10 cellular contexts compared by ENCODE assay signal in the genomic region with DNA sequence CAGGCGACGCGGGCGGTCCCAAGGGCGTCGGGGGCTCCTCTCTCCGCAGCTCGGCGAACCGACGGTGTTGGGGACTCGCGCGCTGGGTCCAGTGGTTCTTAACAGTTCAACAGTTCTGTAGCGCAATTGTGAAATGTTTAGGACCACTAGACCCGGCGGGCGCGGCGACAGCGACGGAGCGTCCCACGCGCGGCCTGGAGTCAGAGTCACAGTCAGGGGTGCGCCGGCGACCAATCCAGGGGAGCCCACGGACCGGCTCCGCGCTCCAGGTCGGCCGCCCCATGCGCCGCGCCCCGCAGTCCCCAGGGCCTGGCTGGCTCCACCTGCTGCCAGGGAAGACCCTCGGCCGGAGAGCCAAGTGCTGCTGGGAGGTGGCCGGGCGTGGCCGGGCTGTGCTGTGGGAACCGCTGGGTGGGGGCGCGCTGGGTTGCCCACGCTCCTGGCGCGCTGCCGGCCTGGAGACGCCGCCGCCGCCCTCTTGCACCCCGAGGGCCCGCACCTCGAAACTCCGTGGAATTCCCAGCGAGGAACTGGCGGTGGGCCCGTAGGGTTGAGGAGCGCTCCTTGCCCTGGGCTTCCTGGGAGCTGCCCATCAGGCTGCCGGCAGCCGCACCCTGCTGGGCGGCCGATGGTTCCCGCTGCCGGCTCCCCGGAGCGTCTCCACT. TPM values are rescaled to one million over a fixed set of nuclear protein-coding genes. Genes with fewer than 3 reads are reported as not detected.
DNase-seq lines count a peak whose midpoint lies in the region; ATAC-seq, FAIRE-seq and TF ChIP-seq lines count a peak whose summit lies in the region.
"Had no signal": no experiment of that assay in that cellular context is flagged by ENCODE, and none has a peak within 500 bp of the region (broad histone marks: within the 10 kb centered on the region; RNA-seq: fewer than 3 reads in every experiment).

No MANE protein-coding gene starts in this region.

- 8% methylated on average over 5 of the region's 71 CpGs for WGBS in right lobe of liver (ENCODE audit: insufficient coverage, low coverage, low lambda C conversion rate, missing lambda C conversion rate)
- WGBS in HepG2 (ENCODE audit: low lambda C conversion rate) = 86% methylated on average over 17 of the region's 71 CpGs
- WGBS in ectodermal cell, 2 experiments = 24% methylated on average over 71 of the region's 71 CpGs
- WGBS in upper lobe of left lung, 2 donors = 8 to 33% methylated on average over 12 to 16 of the region's 71 CpGs

- no peak overlapping the region for H2AFZ ChIP-seq in HepG2 (ENCODE audit: low read length)

- H3K36me3 ChIP-seq in right lobe of liver = no peaks in the 10 kb centered on the region
- H3K36me3 ChIP-seq in HepG2 (replicated peaks in 1 of 2; ENCODE audit: control insufficient read depth in 1 of 2, insufficient read depth in 2 of 2, low read length in 2 of 2) = no peaks in the 10 kb centered on the region
- no peaks in the 10 kb centered on the region for H3K36me3 ChIP-seq in ectodermal cell (ENCODE audit: control insufficient read depth, insufficient read depth, low read length)
- H3K36me3 ChIP-seq in upper lobe of left lung = no peaks in the 10 kb centered on the region
- H3K36me3 ChIP-seq in gastrocnemius medialis = no peaks in the 10 kb centered on the region

- CTCF ChIA-PET in HepG2 (lab: Yijun Ruan, JAX; ENCODE audit: low intra/inter-chr PET ratio, low total read pairs) = no interaction called here

- H3K36me3 Mint-ChIP-seq in memory B cell = no peaks in the 10 kb centered on the region

- DNase-seq in right lobe of liver (peak; percentile 18 to 52 (median 46)), HepG2 (ENCODE audit: low spot score) (no peak), memory B cell (ENCODE audit: low spot score in 2 of 2) (no peak), upper lobe of left lung (peak in 1 of 2 donors; percentile 85), gastrocnemius medialis (no peak)
- DNase-seq in activated CD8-positive, alpha-beta memory T cell treated with anti-CD3 and anti-CD28 coated beads for 24 hours = no peak
- DNase-seq: cerebellar nuclear complex, NCI-H146 had no signal

- no TSS peak for BruUV-seq in HepG2 (replicated peaks; lab: Mats Ljungman, UMichigan)

- TF ChIP-seq RAD21 in HepG2 (CRISPR knock-in tag; IDR thresholded peaks at IDR 0.05) = no peak

- no peaks in the 10 kb centered on the region for H4K20me1 ChIP-seq in HepG2 (ENCODE audit: insufficient read depth, low read length)

- no peaks in the 10 kb centered on the region for H3K79me2 ChIP-seq in HepG2 (ENCODE audit: insufficient read depth, low read length)

- peaks cover 0 to 12% (median 0%) of the 10 kb centered on the region in 4 donors for H3K4me1 ChIP-seq in right lobe of liver
- no peaks in the 10 kb centered on the region for H3K4me1 ChIP-seq in HepG2 (ENCODE audit: insufficient read depth, low read length)
- no peaks in the 10 kb centered on the region for H3K4me1 ChIP-seq in ectodermal cell (ENCODE audit: control insufficient read depth, insufficient read depth, low read length)
- H3K4me1 ChIP-seq in upper lobe of left lung = peaks cover 12 to 26% (median 16%) of the 10 kb centered on the region in 4 donors
- no peaks in the 10 kb centered on the region for H3K4me1 ChIP-seq in gastrocnemius medialis

- ATAC-seq in right lobe of liver (no peak), HepG2 (no peak), memory B cell (ENCODE audit: low read depth) (no peak), upper lobe of left lung (ENCODE audit: low FRiP score in 2 of 2) (no peak), GM18519 (IDR thresholded peaks at IDR 0.05; ENCODE audit: low FRiP score, unreplicated experiment) (no peak), gastrocnemius medialis (no peak)

- peak overlapping the region; percentile 39 for H3K4me3 Mint-ChIP-seq in memory B cell

- H3K9me3 Mint-ChIP-seq in memory B cell = no peaks in the 10 kb centered on the region

- H3K27ac Mint-ChIP-seq in memory B cell = no peak overlapping the region

- POLR2A ChIA-PET in HepG2 (lab: Yijun Ruan, JAX) = no interaction called here

- H3K9ac ChIP-seq in HepG2 (ENCODE audit: insufficient read depth, low read depth, low read length) = no peak overlapping the region

- H3K27me3 ChIP-seq in right lobe of liver (no peaks in the 10 kb centered on the region), HepG2 (ENCODE audit: control insufficient read depth in 1 of 2, insufficient read depth in 2 of 2, low read length in 2 of 2) (peaks cover 5 to 29% of the 10 kb centered on the region in 2 experiments), ectodermal cell (ENCODE audit: control insufficient read depth, insufficient read depth, low read length, poor library complexity, severe bottlenecking) (peaks cover 62% of the 10 kb centered on the region), upper lobe of left lung (peaks cover 0 to 21% (median 12%) of the 10 kb centered on the region in 4 donors), gastrocnemius medialis (peaks cover 43 to 59% (median 46%) of the 10 kb centered on the region in 3 donors)

- in situ Hi-C loops in HepG2 (cut with HindIII; ENCODE audit: extremely low pct_ligation_motif_present, low pct_unique_long_range_greater_than_20kb) = no loop called here
- in situ Hi-C loops in gastrocnemius medialis (cut with MboI; ENCODE audit: low sequenced_read_pairs in 4 of 4) = no loop called here

- TF ChIP-seq POLR2A in right lobe of liver (IDR thresholded peaks at IDR 0.05) = no peak
- no peak for TF ChIP-seq POLR2A in HepG2 (IDR thresholded peaks at IDR 0.05; ENCODE audit: insufficient read depth in 1 of 2, low read depth in 2 of 2, low read length in 2 of 2)
- no peak for TF ChIP-seq POLR2A in upper lobe of left lung (IDR thresholded peaks at IDR 0.05)
- TF ChIP-seq POLR2A in gastrocnemius medialis (IDR thresholded peaks at IDR 0.05) = no peak

- no peak overlapping the region for H3K4me2 ChIP-seq in HepG2 (ENCODE audit: low read depth, low read length)

- H3K4me3 ChIP-seq in right lobe of liver = peak overlapping the region in 1 of 3 donors; percentile 56
- no peak overlapping the region for H3K4me3 ChIP-seq in HepG2 (replicated peaks in 1 of 3; ENCODE audit: insufficient read depth in 1 of 3, low read depth in 2 of 3, low read length in 3 of 3)
- H3K4me3 ChIP-seq in ectodermal cell (ENCODE audit: insufficient read depth, low read depth, low read length) = peak overlapping the region; percentile 25
- peak overlapping the region in 3 of 4 donors; percentile 59 to 70 (median 66) for H3K4me3 ChIP-seq in upper lobe of left lung
- H3K4me3 ChIP-seq in gastrocnemius medialis = peak overlapping the region in 1 of 4 donors; percentile 43

- no peaks in the 10 kb centered on the region for H3K4me1 Mint-ChIP-seq in memory B cell

- TF ChIP-seq EP300 in HepG2 (IDR thresholded peaks at IDR 0.05; ENCODE audit: low read depth in 2 of 2, low read length in 2 of 2) (no peak), HepG2 (CRISPR knock-in tag; IDR thresholded peaks at IDR 0.05; ENCODE audit: borderline replicate concordance) (no peak), upper lobe of left lung (IDR thresholded peaks at IDR 0.05) (no peak)

- intact Hi-C loops in right lobe of liver (cut with DNase I) (no loop called here), HepG2 (cut with micrococcal nuclease; ENCODE audit: unreplicated experiment) (no loop called here), gastrocnemius medialis (cut with DNase I; ENCODE audit: low total_unique reads) (no loop called here)

- no peak for FAIRE-seq in HepG2 (lab: Jason Lieb, UNC)

- H3K9me3 ChIP-seq in right lobe of liver (no peaks in the 10 kb centered on the region), HepG2 (ENCODE audit: low read length) (no peaks in the 10 kb centered on the region), ectodermal cell (ENCODE audit: control insufficient read depth, low read length) (no peaks in the 10 kb centered on the region), upper lobe of left lung (no peaks in the 10 kb centered on the region), gastrocnemius medialis (no peaks in the 10 kb centered on the region)

- H3K27me3 Mint-ChIP-seq in memory B cell = peaks cover 12% of the 10 kb centered on the region

- H3K27ac ChIP-seq in right lobe of liver (no peak overlapping the region), HepG2 (ENCODE audit: extremely low read length, insufficient read depth, low read length) (no peak overlapping the region), ectodermal cell (ENCODE audit: insufficient read depth, low read depth, low read length, poor library complexity, severe bottlenecking) (no peak overlapping the region), upper lobe of left lung (peak overlapping the region; percentile 57 to 79 (median 74)), gastrocnemius medialis (no peak overlapping the region)

- no peak for TF ChIP-seq CTCF in right lobe of liver (IDR thresholded peaks at IDR 0.05)
- no peak for TF ChIP-seq CTCF in HepG2 (CRISPR knock-in tag; IDR thresholded peaks at IDR 0.05)
- no peak for TF ChIP-seq CTCF in upper lobe of left lung (IDR thresholded peaks at IDR 0.05)
- no peak for TF ChIP-seq CTCF in gastrocnemius medialis (IDR thresholded peaks at IDR 0.05 in 4 of 5, conservative IDR thresholded peaks at IDR 0.05 in 1 of 5)

RNA-seq across cellular contexts. Expression of a gene that starts 20.9 kb away (rescaled TPM):
- total RNA-seq in right lobe of liver (1 to 10 TPM in 4 of 6 experiments, under 1 TPM in 2; 0.79 to 1.5 (median 1.1) TPM), HepG2 (2016; rRNA removed; fragmentation: Illumina TruSeq; extraction: Trizol) (not detected in 2 replicates), upper lobe of left lung (1 to 10 TPM; 1.8 to 7.3 (median 3.5) TPM), gastrocnemius medialis (1 to 10 TPM in 3 of 4 donors, under 1 TPM in 1; 0.59 to 3.3 (median 1.5) TPM)
- not detected in 2 replicates for total RNA-seq in HepG2 (2016; cell fraction: cytosol; rRNA removed; fragmentation: Illumina TruSeq; extraction: Trizol; ENCODE audit: low read depth)
- not detected in 2 replicates for total RNA-seq in HepG2 (2016; cell fraction: insoluble cytoplasmic fraction; rRNA removed; fragmentation: Illumina TruSeq; extraction: Trizol)
- total RNA-seq in HepG2 (2016; cell fraction: membrane; rRNA removed; fragmentation: Illumina TruSeq; extraction: Trizol) = not detected in 2 replicates
- total RNA-seq in HepG2 (2016; cell fraction: nucleus; rRNA removed; fragmentation: Illumina TruSeq; extraction: Trizol) = not detected in 2 replicates
- polyA plus RNA-seq in HepG2 (2011; rRNA removed) = not detected in 2 replicates
- not detected in 2 replicates for polyA plus RNA-seq in HepG2 (2011; cell fraction: cytosol; rRNA removed)
- not detected in 2 replicates for polyA plus RNA-seq in HepG2 (2011; cell fraction: nucleus; rRNA removed)
- not detected in 2 replicates for polyA plus RNA-seq in HepG2 (2012)
- not detected in 2 replicates for polyA plus RNA-seq in HepG2 (2016; cell fraction: cytosol; fragmentation: Illumina TruSeq; extraction: Trizol; ENCODE audit: low read depth)
- not detected in 2 replicates for polyA plus RNA-seq in HepG2 (2016; cell fraction: insoluble cytoplasmic fraction; fragmentation: Illumina TruSeq; extraction: Trizol; ENCODE audit: low read depth)
- polyA plus RNA-seq in HepG2 (2016; cell fraction: membrane; fragmentation: Illumina TruSeq; extraction: Trizol; ENCODE audit: low read depth) = not detected in 2 replicates
- not detected in 2 replicates for polyA plus RNA-seq in HepG2 (2016; cell fraction: nucleus; fragmentation: Illumina TruSeq; extraction: Trizol; ENCODE audit: insufficient read depth, low read depth)
- 0.02 and 12.4 TPM in 2 replicates for polyA minus RNA-seq in HepG2 (2011; rRNA and poly(A)+ RNA removed; ENCODE audit: low replicate concordance)
- 0.18 and 0.30 TPM in 2 replicates for polyA minus RNA-seq in HepG2 (2011; cell fraction: cytosol; rRNA and poly(A)+ RNA removed)
- polyA minus RNA-seq in HepG2 (2011; cell fraction: nucleus; rRNA and poly(A)+ RNA removed) = 0.13 TPM in 1 of 2 replicates, not detected in the other
- 7.4 TPM for polyA plus RNA-seq in ectodermal cell (2013, experiment 1 of 4)
- polyA plus RNA-seq in ectodermal cell (2013, experiment 2 of 4) = 9.8 TPM
- 8.6 TPM for polyA plus RNA-seq in ectodermal cell (2013, experiment 3 of 4)
- polyA plus RNA-seq in ectodermal cell (2013, experiment 4 of 4) = 8.3 TPM

RNA-seq across cellular contexts. Expression of a gene that starts 32.0 kb away (rescaled TPM):
- 100 to 1,000 TPM in 3 of 6 experiments, 10 to 100 TPM in 3; 37.3 to 232 (median 110) TPM for total RNA-seq in right lobe of liver
- not detected in 2 replicates for total RNA-seq in HepG2 (2016; rRNA removed; fragmentation: Illumina TruSeq; extraction: Trizol)
- not detected in 2 replicates for total RNA-seq in HepG2 (2016; cell fraction: cytosol; rRNA removed; fragmentation: Illumina TruSeq; extraction: Trizol; ENCODE audit: low read depth)
- not detected in 2 replicates for total RNA-seq in HepG2 (2016; cell fraction: insoluble cytoplasmic fraction; rRNA removed; fragmentation: Illumina TruSeq; extraction: Trizol)
- total RNA-seq in HepG2 (2016; cell fraction: membrane; rRNA removed; fragmentation: Illumina TruSeq; extraction: Trizol) = not detected in 2 replicates
- not detected in 2 replicates for total RNA-seq in HepG2 (2016; cell fraction: nucleus; rRNA removed; fragmentation: Illumina TruSeq; extraction: Trizol)
- polyA plus RNA-seq in HepG2 (2011; rRNA removed) = not detected in 2 replicates
- polyA plus RNA-seq in HepG2 (2011; cell fraction: cytosol; rRNA removed) = not detected in 2 replicates
- not detected in 2 replicates for polyA plus RNA-seq in HepG2 (2011; cell fraction: nucleus; rRNA removed)
- not detected in 2 replicates for polyA plus RNA-seq in HepG2 (2012)
- polyA plus RNA-seq in HepG2 (2016; cell fraction: cytosol; fragmentation: Illumina TruSeq; extraction: Trizol; ENCODE audit: low read depth) = not detected in 2 replicates
- polyA plus RNA-seq in HepG2 (2016; cell fraction: insoluble cytoplasmic fraction; fragmentation: Illumina TruSeq; extraction: Trizol; ENCODE audit: low read depth) = not detected in 2 replicates
- not detected in 2 replicates for polyA plus RNA-seq in HepG2 (2016; cell fraction: membrane; fragmentation: Illumina TruSeq; extraction: Trizol; ENCODE audit: low read depth)
- polyA plus RNA-seq in HepG2 (2016; cell fraction: nucleus; fragmentation: Illumina TruSeq; extraction: Trizol; ENCODE audit: insufficient read depth, low read depth) = not detected in 2 replicates
- 0.37 TPM in 1 of 2 replicates, not detected in the other for polyA minus RNA-seq in HepG2 (2011; rRNA and poly(A)+ RNA removed; ENCODE audit: low replicate concordance)
- not detected in 2 replicates for polyA minus RNA-seq in HepG2 (2011; cell fraction: cytosol; rRNA and poly(A)+ RNA removed)
- not detected in 2 replicates for polyA minus RNA-seq in HepG2 (2011; cell fraction: nucleus; rRNA and poly(A)+ RNA removed)
- 0.81 TPM for polyA plus RNA-seq in ectodermal cell (2013, experiment 1 of 4)
- polyA plus RNA-seq in ectodermal cell (2013, experiment 2 of 4) = 0.48 TPM
- 0.27 TPM for polyA plus RNA-seq in ectodermal cell (2013, experiment 3 of 4)
- polyA plus RNA-seq in ectodermal cell (2013, experiment 4 of 4) = 0.93 TPM
- 10 to 100 TPM in 3 of 6 donors, 1 to 10 TPM in 2, not detected in 1; 5.2 to 14.7 (median 12.5) TPM for total RNA-seq in upper lobe of left lung
- under 1 TPM in 1 of 4 donors, not detected in 3; 0.20 TPM for total RNA-seq in gastrocnemius medialis

Comparison
In these comparisons a context has a peak if more than half of its experiments do, and no peak if none do; other contexts are left out.
1. DNase-seq: peak in right lobe of liver (3 of 3); none in HepG2 (single experiment), memory B cell (0 of 2), gastrocnemius medialis (0 of 2) and activated CD8-positive, alpha-beta memory T cell treated with anti-CD3 and anti-CD28 coated beads for 24 hours (single experiment).
2. H3K27ac ChIP-seq: peak in upper lobe of left lung (4 of 4); none in right lobe of liver (0 of 3), HepG2 (single experiment), ectodermal cell (single experiment) and gastrocnemius medialis (0 of 4).
3. H3K4me3 ChIP-seq: peak in ectodermal cell (single experiment) and upper lobe of left lung (3 of 4); none in HepG2 (0 of 3).